2 cellular contexts compared by ENCODE assay signal in genomic region chr4:23991444-23991843, GRCh38.
TF ChIP-seq lines count a peak whose summit lies in the region.

No MANE protein-coding gene starts in this region.

TF ChIP-seq in GM23338, 12 proteins besides CTCF, POLR2A, EP300 and RAD21 (continued from another document):
- TF ChIP-seq NANOG (IDR thresholded peaks at IDR 0.05; ENCODE audit: borderline replicate concordance), result no peak
- TF ChIP-seq EZH2phosphoT487 (IDR thresholded peaks at IDR 0.05; ENCODE audit: unreplicated experiment), result no peak
- no peak for TF ChIP-seq ZNF114 (CRISPR knock-in tag; IDR thresholded peaks at IDR 0.05)
- TF ChIP-seq, protein P1, sequence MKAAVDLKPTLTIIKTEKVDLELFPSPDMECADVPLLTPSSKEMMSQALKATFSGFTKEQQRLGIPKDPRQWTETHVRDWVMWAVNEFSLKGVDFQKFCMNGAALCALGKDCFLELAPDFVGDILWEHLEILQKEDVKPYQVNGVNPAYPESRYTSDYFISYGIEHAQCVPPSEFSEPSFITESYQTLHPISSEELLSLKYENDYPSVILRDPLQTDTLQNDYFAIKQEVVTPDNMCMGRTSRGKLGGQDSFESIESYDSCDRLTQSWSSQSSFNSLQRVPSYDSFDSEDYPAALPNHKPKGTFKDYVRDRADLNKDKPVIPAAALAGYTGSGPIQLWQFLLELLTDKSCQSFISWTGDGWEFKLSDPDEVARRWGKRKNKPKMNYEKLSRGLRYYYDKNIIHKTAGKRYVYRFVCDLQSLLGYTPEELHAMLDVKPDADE (IDR thresholded peaks at IDR 0.05), result no peak
- TF ChIP-seq EZH2 (IDR thresholded peaks at IDR 0.05; ENCODE audit: low read depth, unreplicated experiment), result no peak

TF ChIP-seq in H1, 55 proteins besides CTCF, POLR2A, EP300 and RAD21 (continued from another document):
- TF ChIP-seq SAP30 (IDR thresholded peaks at IDR 0.05; ENCODE audit: insufficient read depth, insufficient replicate concordance, low read length) (no peak), YY1 (IDR thresholded peaks at IDR 0.05; ENCODE audit: low read depth, low read length) (no peak)
